Comparison of ENCODE assay signal across 33 cellular contexts in genomic region chr2:72990695-72991438, GRCh38.
DNase-seq lines count a peak whose midpoint lies in the region; ATAC-seq, FAIRE-seq and TF ChIP-seq lines count a peak whose summit lies in the region.
"Had no signal": no experiment of that assay in that cellular context is flagged by ENCODE, and none has a peak within 500 bp of the region (broad histone marks: within the 10 kb centered on the region; RNA-seq: fewer than 3 reads in every experiment).

No MANE protein-coding gene starts in this region.

- no peaks in the 10 kb centered on the region for H3K9me2 ChIP-seq in OCI-LY7 (ENCODE audit: insufficient read depth, low read length)

- H3K4me3 ChIP-seq in adipocyte (ENCODE audit: low read length) (no peak overlapping the region), transverse colon (no peak overlapping the region), OCI-LY7 (ENCODE audit: low read depth, low read length, poor library complexity, severe bottlenecking) (no peak overlapping the region)
- H3K4me3 ChIP-seq: A549, PC-9, testis had no signal

- no peaks in the 10 kb centered on the region for H3K36me3 Mint-ChIP-seq in activated naive CD8-positive, alpha-beta T cell treated with anti-CD3 and anti-CD28 coated beads, Interleukin-2, amount 10 ng/mL, durations not matched to agents 7 days and 5 days
- H3K36me3 Mint-ChIP-seq in activated naive CD8-positive, alpha-beta T cell treated with anti-CD3 and anti-CD28 coated beads for 36 hours = no peaks in the 10 kb centered on the region
- H3K36me3 Mint-ChIP-seq: activated naive CD4-positive, alpha-beta T cell treated with anti-CD3 and anti-CD28 coated beads, Interleukin-2, amount 50 U/mL, for 72 hours; CD4-positive, CD25-positive, alpha-beta regulatory T cell; natural killer cell treated with Interleukin-12 subunit alpha and Interleukin-12 subunit beta and Interleukin-15 and Interleukin-18, amount 100 ng/mL, for 72 hours had no signal

- H3K36me3 ChIP-seq in adipocyte (ENCODE audit: control insufficient read depth, insufficient read depth, low read length, severe bottlenecking) = peaks cover 5% of the 10 kb centered on the region
- H3K36me3 ChIP-seq in transverse colon = peaks cover 0 to 4% (median 0%) of the 10 kb centered on the region in 4 donors
- H3K36me3 ChIP-seq in OCI-LY7 (ENCODE audit: insufficient read depth, low read length) = no peaks in the 10 kb centered on the region

- in situ Hi-C loops in transverse colon (cut with MboI; ENCODE audit: low pct_ligation_motif_present in 1 of 4, low pct_unique_long_range_greater_than_20kb in 1 of 4, low sequenced_read_pairs in 3 of 4) = loop anchor here in 1 of 4 donors (25.0 kb wide), 1 partner anchor 196 kb away; no protein-coding TSS in a partner anchor

- no peaks in the 10 kb centered on the region for H3K27me3 Mint-ChIP-seq in activated naive CD8-positive, alpha-beta T cell treated with anti-CD3 and anti-CD28 coated beads, Interleukin-2, amount 10 ng/mL, durations not matched to agents 7 days and 5 days
- no peaks in the 10 kb centered on the region for H3K27me3 Mint-ChIP-seq in activated naive CD8-positive, alpha-beta T cell treated with anti-CD3 and anti-CD28 coated beads for 36 hours
- H3K27me3 Mint-ChIP-seq: CD4-positive, CD25-positive, alpha-beta regulatory T cell; natural killer cell treated with Interleukin-12 subunit alpha and Interleukin-12 subunit beta and Interleukin-15 and Interleukin-18, amount 100 ng/mL, for 72 hours; T-helper 17 cell had no signal

- no TSS peak for BruUV-seq in OCI-LY7 (replicated peaks; lab: Mats Ljungman, UMichigan)

- H3K9me3 ChIP-seq in adipocyte (ENCODE audit: control insufficient read depth, low read length) = no peaks in the 10 kb centered on the region
- H3K9me3 ChIP-seq in transverse colon = no peaks in the 10 kb centered on the region
- H3K9me3 ChIP-seq in OCI-LY7 (ENCODE audit: low read length) = no peaks in the 10 kb centered on the region
- H3K9me3 ChIP-seq: A549, testis had no signal

- no peak overlapping the region for H3K4me3 Mint-ChIP-seq in activated naive CD8-positive, alpha-beta T cell treated with anti-CD3 and anti-CD28 coated beads, Interleukin-2, amount 10 ng/mL, durations not matched to agents 7 days and 5 days
- H3K4me3 Mint-ChIP-seq in activated naive CD8-positive, alpha-beta T cell treated with anti-CD3 and anti-CD28 coated beads for 36 hours = no peak overlapping the region
- H3K4me3 Mint-ChIP-seq: CD4-positive, CD25-positive, alpha-beta regulatory T cell; natural killer cell treated with Interleukin-12 subunit alpha and Interleukin-12 subunit beta and Interleukin-15 and Interleukin-18, amount 100 ng/mL, for 72 hours; T-helper 17 cell had no signal

- ATAC-seq in activated naive CD8-positive, alpha-beta T cell treated with anti-CD3 and anti-CD28 coated beads, Interleukin-2, amount 10 ng/mL, durations not matched to agents 7 days and 5 days (ENCODE audit: low read depth) = no peak
- ATAC-seq: A549; activated CD4-positive, CD25-positive, alpha-beta regulatory T cell treated with anti-CD3 and anti-CD28 coated beads, Interleukin-2, amount 50 U/mL, for 24 hours; activated naive CD4-positive, alpha-beta T cell treated with anti-CD3 and anti-CD28 coated beads, Interleukin-2, amount 50 U/mL, for 72 hours; natural killer cell treated with Interleukin-12 subunit alpha and Interleukin-12 subunit beta and Interleukin-15 and Interleukin-18, amount 100 ng/mL, for 72 hours; SK-N-SH treated with all-trans-retinoic acid at 6 μM for 48 hours; stimulated activated naive CD8-positive, alpha-beta T cell treated with anti-CD3 and anti-CD28 coated beads, Interleukin-15, Interleukin-2, amounts not matched to agents 100 U/mL and 50 U/mL, for 24 hours; T-helper 17 cell had no signal

- intact Hi-C loops in transverse colon (cut with DNase I; ENCODE audit: low total_unique reads) (loop anchor here (5.0 kb wide), 2 partner anchors 166 to 186 kb away; no protein-coding TSS in a partner anchor), OCI-LY7 (cut with micrococcal nuclease; ENCODE audit: unreplicated experiment) (no loop called here)

- no peaks in the 10 kb centered on the region for H3K79me2 ChIP-seq in OCI-LY7 (ENCODE audit: insufficient read depth, low read depth, low read length)

- TF ChIP-seq POLR2A in transverse colon (IDR thresholded peaks at IDR 0.05) (no peak), GM12892 (IDR thresholded peaks at IDR 0.05; ENCODE audit: low read depth, low read length) (no peak)

- no peaks in the 10 kb centered on the region for H3K4me1 Mint-ChIP-seq in activated naive CD8-positive, alpha-beta T cell treated with anti-CD3 and anti-CD28 coated beads, Interleukin-2, amount 10 ng/mL, durations not matched to agents 7 days and 5 days
- no peaks in the 10 kb centered on the region for H3K4me1 Mint-ChIP-seq in activated naive CD8-positive, alpha-beta T cell treated with anti-CD3 and anti-CD28 coated beads for 36 hours
- H3K4me1 Mint-ChIP-seq: CD4-positive, CD25-positive, alpha-beta regulatory T cell had no signal

- H3K27ac ChIP-seq in transverse colon (no peak overlapping the region), OCI-LY7 (ENCODE audit: low read depth, low read length, poor library complexity, severe bottlenecking) (no peak overlapping the region)
- H3K27ac ChIP-seq: A549, PC-9, testis had no signal

- no peak overlapping the region for H3K4me2 ChIP-seq in OCI-LY7 (ENCODE audit: low read length)
- H3K4me2 ChIP-seq: A549, PC-9 had no signal

- FAIRE-seq in D721Med (lab: Jason Lieb, UNC) (no peak), GM12892 (lab: Jason Lieb, UNC) (no peak)
- FAIRE-seq: A549, astrocyte, keratinocyte, TTC549 had no signal

- H4K20me1 ChIP-seq in OCI-LY7 (ENCODE audit: insufficient read depth, low read length) = no peaks in the 10 kb centered on the region

- H2AFZ ChIP-seq in OCI-LY7 (ENCODE audit: low read length) = no peak overlapping the region
- H2AFZ ChIP-seq: PC-9 had no signal

- H3K4me1 ChIP-seq in adipocyte (ENCODE audit: control insufficient read depth, insufficient read depth, low read length) (peaks cover 15% of the 10 kb centered on the region), transverse colon (no peaks in the 10 kb centered on the region), OCI-LY7 (ENCODE audit: insufficient read depth, low read length, poor library complexity, severe bottlenecking) (no peaks in the 10 kb centered on the region)
- H3K4me1 ChIP-seq: A549, testis had no signal

- TF ChIP-seq CTCF in transverse colon (IDR thresholded peaks at IDR 0.05) = no peak
- no peak for TF ChIP-seq CTCF in OCI-LY7 (conservative IDR thresholded peaks at IDR 0.05; ENCODE audit: low read length)
- TF ChIP-seq CTCF in D721Med (IDR thresholded peaks at IDR 0.05; ENCODE audit: insufficient read depth, missing control alignments) = no peak

- peak overlapping the region; percentile 77 for H3K9ac ChIP-seq in adipocyte (ENCODE audit: low read length)

- CTCF ChIA-PET in OCI-LY7 (lab: Charles Lee; ENCODE audit: unreplicated experiment) = no interaction called here

- POLR2A ChIA-PET in activated naive CD8-positive, alpha-beta T cell treated with anti-CD3 and anti-CD28 coated beads, Interleukin-2, amount 10 ng/mL, durations not matched to agents 7 days and 5 days (lab: Charles Lee) = no interaction called here
- POLR2A ChIA-PET in OCI-LY7 (lab: Charles Lee) = interaction anchor here (0.6 kb wide), 1 partner anchor 294 kb away, joined by 3 read pairs; the partner anchor contains the start of gene FBXO41

- H3K27me3 ChIP-seq in adipocyte (replicated peaks; ENCODE audit: control insufficient read depth, insufficient read depth, low read length) (no peaks in the 10 kb centered on the region), transverse colon (no peaks in the 10 kb centered on the region)
- H3K27me3 ChIP-seq: testis had no signal

- DNase-seq in activated naive CD8-positive, alpha-beta T cell treated with anti-CD3 and anti-CD28 coated beads, Interleukin-2, amount 10 ng/mL, durations not matched to agents 7 days and 5 days = peak; percentile 6
- no peak for DNase-seq in activated naive CD8-positive, alpha-beta T cell treated with anti-CD3 and anti-CD28 coated beads for 36 hours
- no peak for DNase-seq in adipocyte (ENCODE audit: low read depth)
- peak; percentile 59 for DNase-seq in mesenteric fat pad (ENCODE audit: low spot score)
- DNase-seq in transverse colon = peak; percentile 4
- no peak for DNase-seq in OCI-LY7 (ENCODE audit: low spot score)
- no peak for DNase-seq in D721Med (ENCODE audit: insufficient read length, low spot score)
- DNase-seq in GM12892 (ENCODE audit: insufficient read length) = no peak
- DNase-seq: activated CD4-positive, alpha-beta T cell treated with anti-CD3 and anti-CD28 coated beads, Interleukin-2, amount 50 U/mL, for 48 hours; activated T-cell treated with anti-CD3 and anti-CD28 coated beads for 4 hours; AML-193; CD4-positive, CD25-positive, alpha-beta regulatory T cell; HCEC 1CT; Kasumi-1; MV-4-11; NCI-H1436 treated with DMSO at 0.1 percent for 48 hours; NCI-H226; NCI-H69; PC-9; Right ventricle myocardium superior; stimulated activated CD4-positive, alpha-beta T cell treated with anti-CD3 and anti-CD28 coated beads, Interleukin-2, amount 100 ng/mL, for 24 hours; stimulated activated naive CD8-positive, alpha-beta T cell treated with anti-CD3 and anti-CD28 coated beads, Interleukin-15, Interleukin-2, amounts not matched to agents 100 U/mL and 50 U/mL, for 24 hours; T-helper 17 cell; testis had no signal

- no peaks in the 10 kb centered on the region for H3K9me3 Mint-ChIP-seq in activated naive CD8-positive, alpha-beta T cell treated with anti-CD3 and anti-CD28 coated beads, Interleukin-2, amount 10 ng/mL, durations not matched to agents 7 days and 5 days
- H3K9me3 Mint-ChIP-seq in activated naive CD8-positive, alpha-beta T cell treated with anti-CD3 and anti-CD28 coated beads for 36 hours = no peaks in the 10 kb centered on the region
- H3K9me3 Mint-ChIP-seq: activated naive CD4-positive, alpha-beta T cell treated with anti-CD3 and anti-CD28 coated beads, Interleukin-2, amount 50 U/mL, for 72 hours; activated T-helper 2 cell treated with anti-CD3 and anti-CD28 coated beads, Interferon-gamma antibody, Interleukin-2, Interleukin-4, amounts not matched to agents 10 μg/mL and 5 μg/mL and 100 μg/mL, durations not matched to agents 14 hours and 24 hours and 36 hours; CD4-positive, CD25-positive, alpha-beta regulatory T cell; natural killer cell treated with Interleukin-12 subunit alpha and Interleukin-12 subunit beta and Interleukin-15 and Interleukin-18, amount 100 ng/mL, for 72 hours had no signal

- no peak overlapping the region for H3K27ac Mint-ChIP-seq in activated naive CD8-positive, alpha-beta T cell treated with anti-CD3 and anti-CD28 coated beads, Interleukin-2, amount 10 ng/mL, durations not matched to agents 7 days and 5 days
- no peak overlapping the region for H3K27ac Mint-ChIP-seq in activated naive CD8-positive, alpha-beta T cell treated with anti-CD3 and anti-CD28 coated beads for 36 hours
- H3K27ac Mint-ChIP-seq: activated T-helper 2 cell treated with anti-CD3 and anti-CD28 coated beads, Interferon-gamma antibody, Interleukin-2, Interleukin-4, amounts not matched to agents 10 μg/mL and 5 μg/mL and 100 μg/mL, durations not matched to agents 14 hours and 24 hours and 36 hours; CD4-positive, CD25-positive, alpha-beta regulatory T cell; natural killer cell treated with Interleukin-12 subunit alpha and Interleukin-12 subunit beta and Interleukin-15 and Interleukin-18, amount 100 ng/mL, for 72 hours; T-helper 17 cell had no signal

- WGBS in transverse colon (ENCODE audit: low coverage in 1 of 2), 2 donors = 75 to 92% methylated on average over 9 to 13 of the region's 13 CpGs

- TF ChIP-seq EP300 in transverse colon (IDR thresholded peaks at IDR 0.05; ENCODE audit: low read depth) = no peak

Comparison
In these comparisons a context has a peak if more than half of its experiments do, and no peak if none do; other contexts are left out.
1. DNase-seq: peak in activated naive CD8-positive, alpha-beta T cell treated with anti-CD3 and anti-CD28 coated beads, Interleukin-2, amount 10 ng/mL, durations not matched to agents 7 days and 5 days (single experiment), mesenteric fat pad (single experiment) and transverse colon (single experiment); none in activated naive CD8-positive, alpha-beta T cell treated with anti-CD3 and anti-CD28 coated beads for 36 hours (single experiment), adipocyte (single experiment), OCI-LY7 (single experiment), D721Med (single experiment) and GM12892 (single experiment).